ENCODE assay signal across 9 cellular contexts in the genomic region with DNA sequence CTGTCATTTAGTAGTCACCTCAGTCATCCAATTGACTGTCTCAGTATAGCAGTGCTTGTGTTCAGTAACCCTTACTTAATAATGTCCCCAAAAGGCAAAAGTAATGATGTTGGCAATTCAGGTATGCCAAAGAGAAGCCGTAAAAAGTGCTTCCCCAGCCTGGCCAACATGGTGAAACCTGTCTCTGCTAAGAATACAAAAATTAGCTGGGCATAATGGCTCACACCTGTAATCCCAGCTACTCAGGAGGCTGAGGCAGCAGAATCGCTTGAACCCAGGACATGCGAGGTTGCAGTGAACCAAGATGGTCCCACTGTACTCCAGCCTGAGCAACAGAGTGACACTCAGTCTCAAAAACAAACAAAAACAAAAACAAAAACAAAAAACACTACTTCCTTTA.
"Had no signal": no experiment of that assay in that cellular context is flagged by ENCODE, and none has a peak within 500 bp of the region (broad histone marks: within the 10 kb centered on the region; RNA-seq: fewer than 3 reads in every experiment).

No MANE protein-coding gene starts in this region.

- H3K9me3 ChIP-seq: HAP-1 had no signal

- H3K4me1 Mint-ChIP-seq: GM23338, H9 had no signal

- H3K4me3 ChIP-seq: GM23248, GM23338, HAP-1 had no signal

- H3K27ac Mint-ChIP-seq: GM23338, H9, HFFc6 had no signal

- H3K4me3 Mint-ChIP-seq: GM23338, H9, HFFc6 had no signal

- DNase-seq: GM23248, GOT3, H7, H9, HCEC 1CT, HFFc6 had no signal

- H3K4me1 ChIP-seq: HAP-1 had no signal

- H3K27ac ChIP-seq: GM23248 had no signal

- ATAC-seq: GM23338, HCT116 had no signal

- H3K9me3 Mint-ChIP-seq: GM23338, H9, HFFc6 had no signal
